13 cellular contexts compared by ENCODE assay signal in the genomic region with DNA sequence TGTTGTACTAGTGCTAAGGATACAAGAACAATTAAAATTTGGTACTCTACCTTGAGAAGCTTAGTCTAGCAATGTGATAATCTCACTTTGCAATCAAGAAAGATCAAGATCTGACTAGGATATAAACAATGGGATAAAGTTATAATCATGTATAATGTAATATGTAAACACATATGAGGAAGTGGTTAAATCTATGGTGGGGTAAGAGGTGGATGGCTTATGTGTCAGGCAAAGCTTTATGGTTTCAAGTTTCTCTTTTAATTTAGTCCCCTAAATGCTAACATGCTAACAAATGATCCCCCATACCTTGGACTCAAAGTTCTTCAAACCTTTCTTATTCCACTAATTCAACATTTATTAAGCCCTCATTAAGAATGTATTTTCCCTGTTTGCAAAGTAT. TPM values are rescaled to one million over a fixed set of nuclear protein-coding genes. Genes with fewer than 3 reads are reported as not detected.
A peak's percentile ranks its signal among the peaks of the same experiment; 100 is the strongest.
DNase-seq lines count a peak whose midpoint lies in the region; ATAC-seq, FAIRE-seq and TF ChIP-seq lines count a peak whose summit lies in the region.
"Had no signal": no experiment of that assay in that cellular context is flagged by ENCODE, and none has a peak within 500 bp of the region (broad histone marks: within the 10 kb centered on the region; RNA-seq: fewer than 3 reads in every experiment).

No MANE protein-coding gene starts in this region.

- H3K27ac ChIP-seq in endothelial cell of umbilical vein (ENCODE audit: insufficient read depth, low read depth, low read length), result no peak overlapping the region
- H3K27ac ChIP-seq in substantia nigra (ENCODE audit: low read depth, low read length, poor library complexity, severe bottlenecking), result no peak overlapping the region
- H3K27ac ChIP-seq: SJCRH30, stomach had no signal

- intact Hi-C loops in endothelial cell of umbilical vein (cut with micrococcal nuclease), result no loop called here

- H3K9me1 ChIP-seq in endothelial cell of umbilical vein (replicated peaks; ENCODE audit: control insufficient read depth, extremely low read depth, insufficient read depth, low read length), result no peaks in the 10 kb centered on the region

- H3K4me3 Mint-ChIP-seq in stimulated activated naive CD8-positive, alpha-beta T cell treated with anti-CD3 and anti-CD28 coated beads, Interleukin-15, Interleukin-2, amounts not matched to agents 100 ng/mL and 50 ng/mL, for 24 hours, result no peak overlapping the region
- no peak overlapping the region for H3K4me3 Mint-ChIP-seq in type B pancreatic cell

- CTCF ChIA-PET in endothelial cell of umbilical vein (lab: Charles Lee), result no interaction called here

- H3K9me3 ChIP-seq in endothelial cell of umbilical vein (replicated peaks; ENCODE audit: control insufficient read depth, insufficient read depth, low read length), result no peaks in the 10 kb centered on the region
- H3K9me3 ChIP-seq: stomach had no signal

- H3K4me1 Mint-ChIP-seq in stimulated activated naive CD8-positive, alpha-beta T cell treated with anti-CD3 and anti-CD28 coated beads, Interleukin-15, Interleukin-2, amounts not matched to agents 100 ng/mL and 50 ng/mL, for 24 hours (ENCODE audit: low read depth), result peaks cover 27% of the 10 kb centered on the region
- peaks cover 4% of the 10 kb centered on the region for H3K4me1 Mint-ChIP-seq in type B pancreatic cell (ENCODE audit: unreplicated experiment)

- no peak for TF ChIP-seq POLR2A in endothelial cell of umbilical vein (IDR thresholded peaks at IDR 0.05; ENCODE audit: low read depth, low read length)

- H3K27ac Mint-ChIP-seq in stimulated activated naive CD8-positive, alpha-beta T cell treated with anti-CD3 and anti-CD28 coated beads, Interleukin-15, Interleukin-2, amounts not matched to agents 100 ng/mL and 50 ng/mL, for 24 hours, result peak overlapping the region; percentile 59
- H3K27ac Mint-ChIP-seq in type B pancreatic cell, result peak overlapping the region; percentile 29

- peaks cover 3 to 10% of the 10 kb centered on the region in 2 experiments for H3K36me3 ChIP-seq in endothelial cell of umbilical vein (ENCODE audit: control insufficient read depth in 2 of 2, extremely low read depth in 1 of 2, insufficient read depth in 2 of 2, low read length in 2 of 2)

- H3K27me3 Mint-ChIP-seq in stimulated activated naive CD8-positive, alpha-beta T cell treated with anti-CD3 and anti-CD28 coated beads, Interleukin-15, Interleukin-2, amounts not matched to agents 100 ng/mL and 50 ng/mL, for 24 hours, result no peaks in the 10 kb centered on the region
- no peaks in the 10 kb centered on the region for H3K27me3 Mint-ChIP-seq in type B pancreatic cell

- H3K4me3 ChIP-seq in endothelial cell of umbilical vein (replicated peaks in 1 of 3; ENCODE audit: insufficient read depth in 1 of 3, low read depth in 1 of 3, low read length in 3 of 3), result no peak overlapping the region
- H3K4me3 ChIP-seq: SJCRH30, stomach had no signal

- H3K27me3 ChIP-seq in endothelial cell of umbilical vein (ENCODE audit: control insufficient read depth in 2 of 2, insufficient read depth in 2 of 2, low read length in 2 of 2), result no peaks in the 10 kb centered on the region
- H3K27me3 ChIP-seq: SJCRH30, stomach had no signal

- peak overlapping the region; percentile 95 for H3K4me2 ChIP-seq in endothelial cell of umbilical vein (ENCODE audit: insufficient read depth, low read length)

- H3K79me2 ChIP-seq in endothelial cell of umbilical vein (ENCODE audit: control insufficient read depth, insufficient read depth, low read length), result peaks cover 57% of the 10 kb centered on the region

- H3K9me3 Mint-ChIP-seq in stimulated activated naive CD8-positive, alpha-beta T cell treated with anti-CD3 and anti-CD28 coated beads, Interleukin-15, Interleukin-2, amounts not matched to agents 100 ng/mL and 50 ng/mL, for 24 hours, result peaks cover 3% of the 10 kb centered on the region
- no peaks in the 10 kb centered on the region for H3K9me3 Mint-ChIP-seq in type B pancreatic cell

- peaks cover 40% of the 10 kb centered on the region for H3K36me3 Mint-ChIP-seq in stimulated activated naive CD8-positive, alpha-beta T cell treated with anti-CD3 and anti-CD28 coated beads, Interleukin-15, Interleukin-2, amounts not matched to agents 100 ng/mL and 50 ng/mL, for 24 hours (ENCODE audit: low read depth)
- peaks cover 7% of the 10 kb centered on the region for H3K36me3 Mint-ChIP-seq in type B pancreatic cell

- H3K4me1 ChIP-seq in endothelial cell of umbilical vein (ENCODE audit: control insufficient read depth, extremely low read depth, insufficient read depth, low read length), result peaks cover 16% of the 10 kb centered on the region

- dilution Hi-C loops in endothelial cell of umbilical vein (cut with MboI; ENCODE audit: extremely low pct_ligation_motif_present, low sequenced_read_pairs), result no loop called here

- no peak overlapping the region for H2AFZ ChIP-seq in endothelial cell of umbilical vein (ENCODE audit: low read depth, low read length)

- POLR2A ChIA-PET in endothelial cell of umbilical vein (lab: Charles Lee), result no interaction called here

- no peak for DNase-seq in stimulated activated naive CD8-positive, alpha-beta T cell treated with anti-CD3 and anti-CD28 coated beads, Interleukin-15, Interleukin-2, amounts not matched to agents 100 U/mL and 50 U/mL, for 24 hours
- peak; percentile 44 for DNase-seq in NOMO-1 treated with dmso at 0.1 percent for 144 hours (lab: John Stamatoyannopoulos, UW; ENCODE audit: unreplicated experiment)
- DNase-seq in endothelial cell of umbilical vein (ENCODE audit: low read depth, low spot score), result no peak
- no peak for DNase-seq in type B pancreatic cell (ENCODE audit: extremely low spot score, unreplicated experiment)
- DNase-seq in NCI-H524 (lab: John Stamatoyannopoulos, UW), result no peak
- no peak for DNase-seq in cerebellar nuclear complex (lab: John Stamatoyannopoulos, UW)
- DNase-seq in substantia nigra (lab: John Stamatoyannopoulos, UW), result no peak
- DNase-seq: NCI-H345; SJCRH30; stimulated activated CD4-positive, alpha-beta T cell treated with anti-CD3 and anti-CD28 coated beads, Interleukin-4, amount 100 ng/mL, for 1 hour; stomach had no signal

- no peak for FAIRE-seq in endothelial cell of umbilical vein (lab: Jason Lieb, UNC)

- ATAC-seq in stimulated activated naive CD8-positive, alpha-beta T cell treated with anti-CD3 and anti-CD28 coated beads, Interleukin-15, Interleukin-2, amounts not matched to agents 100 U/mL and 50 U/mL, for 24 hours, result no peak
- ATAC-seq: activated CD4-positive, CD25-positive, alpha-beta regulatory T cell treated with anti-CD3 and anti-CD28 coated beads, Interleukin-2, amount 50 U/mL, for 24 hours had no signal

- BruUV-seq in endothelial cell of umbilical vein (replicated peaks; lab: Mats Ljungman, UMichigan), result no TSS peak

- TF ChIP-seq CTCF in endothelial cell of umbilical vein (IDR thresholded peaks at IDR 0.05; ENCODE audit: extremely low read depth in 1 of 2, insufficient read depth in 1 of 2, low read depth in 1 of 2, low read length in 2 of 2), result no peak
- no peak for TF ChIP-seq CTCF in type B pancreatic cell (conservative IDR thresholded peaks at IDR 0.05)

- H3K9ac ChIP-seq in endothelial cell of umbilical vein (replicated peaks; ENCODE audit: extremely low read depth, insufficient read depth, low read length), result no peak overlapping the region

- no peaks in the 10 kb centered on the region for H4K20me1 ChIP-seq in endothelial cell of umbilical vein (replicated peaks; ENCODE audit: control insufficient read depth, extremely low read depth, insufficient read depth, low read length)

TF ChIP-seq in endothelial cell of umbilical vein, 7 proteins besides CTCF, POLR2A, EP300 and RAD21:
- TF ChIP-seq POLR2AphosphoS5 (IDR thresholded peaks at IDR 0.05; ENCODE audit: insufficient read depth, low read depth, low read length), result no peak
- TF ChIP-seq GATA2 (IDR thresholded peaks at IDR 0.05; ENCODE audit: insufficient read depth, insufficient read length, low read depth, low read length), result no peak
- TF ChIP-seq MYC (IDR thresholded peaks at IDR 0.05; ENCODE audit: low read depth, low read length), result no peak
- TF ChIP-seq, protein P1, sequence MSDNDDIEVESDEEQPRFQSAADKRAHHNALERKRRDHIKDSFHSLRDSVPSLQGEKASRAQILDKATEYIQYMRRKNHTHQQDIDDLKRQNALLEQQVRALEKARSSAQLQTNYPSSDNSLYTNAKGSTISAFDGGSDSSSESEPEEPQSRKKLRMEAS (IDR thresholded peaks at IDR 0.05; ENCODE audit: insufficient read depth, insufficient read length), result no peak
- TF ChIP-seq EZH2 (IDR thresholded peaks at IDR 0.05; ENCODE audit: borderline replicate concordance, low read depth, low read length, severe bottlenecking), result no peak
- TF ChIP-seq JUN (IDR thresholded peaks at IDR 0.05; ENCODE audit: borderline replicate concordance, insufficient read depth, insufficient read length, low read depth), result no peak
- TF ChIP-seq FOS (IDR thresholded peaks at IDR 0.05; ENCODE audit: borderline replicate concordance, insufficient read depth, low read length), result no peak

RNA-seq across cellular contexts. Expression of a gene that starts 2.5 kb away (rescaled TPM):
- 58.2 and 60.0 TPM in 2 replicates for total RNA-seq in endothelial cell of umbilical vein
- polyA plus RNA-seq in endothelial cell of umbilical vein, result 12.4 and 18.4 TPM in 2 replicates
- polyA plus RNA-seq in endothelial cell of umbilical vein (2011; cell fraction: cytosol; rRNA removed), result 27.6 and 28.7 TPM in 2 replicates
- polyA plus RNA-seq in endothelial cell of umbilical vein (2011; cell fraction: nucleus; rRNA removed), result 14.1 and 17.7 TPM in 2 replicates
- polyA plus RNA-seq in endothelial cell of umbilical vein (2012), result 59.3 and 83.7 TPM in 2 replicates
- 14.6 and 18.0 TPM in 2 replicates for polyA minus RNA-seq in endothelial cell of umbilical vein
- polyA minus RNA-seq in endothelial cell of umbilical vein (2011; cell fraction: cytosol; rRNA and poly(A)+ RNA removed), result 29.3 TPM
- 29.6 and 34.9 TPM in 2 replicates for polyA minus RNA-seq in endothelial cell of umbilical vein (2011; cell fraction: nucleus; rRNA and poly(A)+ RNA removed)
- 65.8 and 68.3 TPM in 2 replicates for total RNA-seq in type B pancreatic cell (ENCODE audit: low replicate concordance)
